ENCODE assay signal across 1 cellular context in genomic region chr2:28392297-28393114, GRCh38.
A peak's percentile ranks its signal among the peaks of the same experiment; 100 is the strongest.
TF ChIP-seq lines count a peak whose summit lies in the region.

Gene FOSL2 (plus strand): TSS chr2:28392858. CDS start chr2:28393721, 863 bp downstream.

TF ChIP-seq in HepG2, 621 proteins besides CTCF, POLR2A, EP300 and RAD21 (continued from another document and continues in another):
- TF ChIP-seq EED (CRISPR knock-in tag; IDR thresholded peaks at IDR 0.05) = no peak; the same call in none of the 2 replicates
- TF ChIP-seq NFYC (CRISPR knock-in tag; IDR thresholded peaks at IDR 0.05) = 0 out of 2 replicates have a peak, but pooled peaks have one; percentile 24
- TF ChIP-seq GMEB1 (CRISPR knock-in tag; IDR thresholded peaks at IDR 0.05; ENCODE audit: borderline replicate concordance) = peak; percentile 61
- peak; percentile 97 for TF ChIP-seq MXI1 (IDR thresholded peaks at IDR 0.05; ENCODE audit: borderline replicate concordance, low read depth, low read length)
- TF ChIP-seq GATAD1 (CRISPR knock-in tag; IDR thresholded peaks at IDR 0.05) = peak; percentile 77
- TF ChIP-seq ZBTB40 (IDR thresholded peaks at IDR 0.05) = no peak
- TF ChIP-seq ZBTB40 (CRISPR knock-in tag; IDR thresholded peaks at IDR 0.05) = peak; percentile 65
- peak; percentile 89; the same call in 1 of the 2 replicates for TF ChIP-seq TSC22D2 (CRISPR knock-in tag; IDR thresholded peaks at IDR 0.05; ENCODE audit: borderline replicate concordance)
- no peak for TF ChIP-seq MATR3 (CRISPR knock-in tag; IDR thresholded peaks at IDR 0.05)
- TF ChIP-seq ZNF883 (CRISPR knock-in tag; IDR thresholded peaks at IDR 0.05; ENCODE audit: not compliant biosample characterization) = peak; percentile 75
- no peak for TF ChIP-seq MLLT10 (CRISPR knock-in tag; IDR thresholded peaks at IDR 0.05)
- TF ChIP-seq TERF1 (CRISPR knock-in tag; IDR thresholded peaks at IDR 0.05) = no peak
- TF ChIP-seq HOXA9 (CRISPR knock-in tag; IDR thresholded peaks at IDR 0.05; ENCODE audit: borderline replicate concordance) = peak; percentile 61; the same call in 1 of the 2 replicates
- TF ChIP-seq ZNF782 (CRISPR knock-in tag; IDR thresholded peaks at IDR 0.05; ENCODE audit: borderline replicate concordance) = peak; percentile 56; the same call in 1 of the 2 replicates
- TF ChIP-seq TCF7L2 (IDR thresholded peaks at IDR 0.05; ENCODE audit: low read depth, low read length) = no peak
- TF ChIP-seq DMAP1 (CRISPR knock-in tag; IDR thresholded peaks at IDR 0.05) = peak; percentile 92
- no peak for TF ChIP-seq CSRNP2 (CRISPR knock-in tag; conservative IDR thresholded peaks at IDR 0.05; ENCODE audit: low read depth)
- TF ChIP-seq GPBP1L1 (CRISPR knock-in tag; IDR thresholded peaks at IDR 0.05) = no peak
- no peak for TF ChIP-seq ZBTB8A (CRISPR knock-in tag; IDR thresholded peaks at IDR 0.05; ENCODE audit: borderline replicate concordance, low read depth)
- TF ChIP-seq PRDM10 (CRISPR knock-in tag; IDR thresholded peaks at IDR 0.05; ENCODE audit: low read depth) = peak; percentile 98
- peak; percentile 60; the same call in 1 of the 2 replicates for TF ChIP-seq NR2C2 (CRISPR knock-in tag; IDR thresholded peaks at IDR 0.05; ENCODE audit: borderline replicate concordance)
- TF ChIP-seq SYNCRIP (IDR thresholded peaks at IDR 0.05; ENCODE audit: insufficient read depth, low read depth, low read length) = no peak
- peak; percentile 71 for TF ChIP-seq RXRB (CRISPR knock-in tag; IDR thresholded peaks at IDR 0.05; ENCODE audit: borderline replicate concordance)
- TF ChIP-seq ZNF460 (CRISPR knock-in tag; IDR thresholded peaks at IDR 0.05; ENCODE audit: borderline replicate concordance) = no peak
- TF ChIP-seq ARNT2 (CRISPR knock-in tag; IDR thresholded peaks at IDR 0.05; ENCODE audit: low read depth) = no peak; the same call in 1 of the 2 replicates
- no peak for TF ChIP-seq PRPF4 (IDR thresholded peaks at IDR 0.05; ENCODE audit: low read depth, low read length, poor library complexity, severe bottlenecking)
- no peak; the same call in 1 of the 2 replicates for TF ChIP-seq RARG (CRISPR knock-in tag; IDR thresholded peaks at IDR 0.05; ENCODE audit: low read depth)
- TF ChIP-seq ZFP62 (CRISPR knock-in tag; IDR thresholded peaks at IDR 0.05) = no peak
- no peak for TF ChIP-seq ELF4 (CRISPR knock-in tag; IDR thresholded peaks at IDR 0.05; ENCODE audit: borderline replicate concordance)
- peak; percentile 90 for TF ChIP-seq SOX5 (CRISPR knock-in tag; IDR thresholded peaks at IDR 0.05; ENCODE audit: borderline replicate concordance)
- TF ChIP-seq RERE (CRISPR knock-in tag; IDR thresholded peaks at IDR 0.05; ENCODE audit: low read depth) = peak; percentile 73
- no peak for TF ChIP-seq SP140L (CRISPR knock-in tag; IDR thresholded peaks at IDR 0.05; ENCODE audit: borderline replicate concordance)
